In the genomic region with DNA sequence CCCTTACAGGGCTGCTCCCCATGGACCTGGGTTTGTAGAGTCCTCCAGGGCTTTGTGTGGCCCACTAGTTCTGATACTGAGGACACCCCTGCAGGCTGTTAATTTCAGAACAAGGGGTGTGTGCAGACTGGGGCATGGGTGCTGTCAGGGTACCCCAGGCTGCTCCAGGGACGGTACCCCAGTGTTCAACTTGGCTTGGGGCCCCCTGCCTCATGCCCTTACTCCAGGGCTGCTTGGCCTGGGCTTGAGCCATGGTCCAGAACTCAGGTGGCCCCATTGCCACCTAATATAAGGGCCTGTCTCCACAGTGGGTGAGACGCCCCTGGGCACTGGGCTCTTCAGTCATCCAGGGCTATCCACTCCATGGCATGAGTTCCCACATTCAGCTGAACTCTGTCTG, we compare ENCODE assay signal across 2 cellular contexts.
TF ChIP-seq lines count a peak whose summit lies in the region.

No MANE protein-coding gene starts in this region.

TF ChIP-seq in SK-N-SH, 30 proteins besides CTCF, POLR2A, EP300 and RAD21 (continued from another document):
- TF ChIP-seq, protein P1, sequence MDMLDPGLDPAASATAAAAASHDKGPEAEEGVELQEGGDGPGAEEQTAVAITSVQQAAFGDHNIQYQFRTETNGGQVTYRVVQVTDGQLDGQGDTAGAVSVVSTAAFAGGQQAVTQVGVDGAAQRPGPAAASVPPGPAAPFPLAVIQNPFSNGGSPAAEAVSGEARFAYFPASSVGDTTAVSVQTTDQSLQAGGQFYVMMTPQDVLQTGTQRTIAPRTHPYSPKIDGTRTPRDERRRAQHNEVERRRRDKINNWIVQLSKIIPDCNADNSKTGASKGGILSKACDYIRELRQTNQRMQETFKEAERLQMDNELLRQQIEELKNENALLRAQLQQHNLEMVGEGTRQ (IDR thresholded peaks at IDR 0.05; ENCODE audit: borderline replicate concordance, low read depth, low read length), result no peak
- no peak for TF ChIP-seq GABPA (IDR thresholded peaks at IDR 0.05; ENCODE audit: low read depth)
- TF ChIP-seq IRF3 (IDR thresholded peaks at IDR 0.05; ENCODE audit: low read depth, low read length), result no peak
- no peak for TF ChIP-seq EZH2phosphoT487 (IDR thresholded peaks at IDR 0.05; ENCODE audit: borderline replicate concordance, low read depth)
- TF ChIP-seq YY1 (IDR thresholded peaks at IDR 0.05; ENCODE audit: low read depth), result no peak

TF ChIP-seq in SK-N-SH treated with all-trans-retinoic acid at 6 μM for 48 hours, 23 proteins besides CTCF, POLR2A, EP300 and RAD21 (continued from another document):
- no peak for TF ChIP-seq TSHZ2 (CRISPR knock-in tag; IDR thresholded peaks at IDR 0.05)
- TF ChIP-seq ZNF70 (CRISPR knock-in tag; IDR thresholded peaks at IDR 0.05), result no peak
- no peak for TF ChIP-seq ZFP3 (CRISPR knock-in tag; IDR thresholded peaks at IDR 0.05)
- TF ChIP-seq ESRRG (CRISPR knock-in tag; IDR thresholded peaks at IDR 0.05), result no peak
- no peak for TF ChIP-seq PPARA (CRISPR knock-in tag; IDR thresholded peaks at IDR 0.05; ENCODE audit: borderline replicate concordance)
